Comparison of ENCODE assay signal across 24 cellular contexts in the genomic region with DNA sequence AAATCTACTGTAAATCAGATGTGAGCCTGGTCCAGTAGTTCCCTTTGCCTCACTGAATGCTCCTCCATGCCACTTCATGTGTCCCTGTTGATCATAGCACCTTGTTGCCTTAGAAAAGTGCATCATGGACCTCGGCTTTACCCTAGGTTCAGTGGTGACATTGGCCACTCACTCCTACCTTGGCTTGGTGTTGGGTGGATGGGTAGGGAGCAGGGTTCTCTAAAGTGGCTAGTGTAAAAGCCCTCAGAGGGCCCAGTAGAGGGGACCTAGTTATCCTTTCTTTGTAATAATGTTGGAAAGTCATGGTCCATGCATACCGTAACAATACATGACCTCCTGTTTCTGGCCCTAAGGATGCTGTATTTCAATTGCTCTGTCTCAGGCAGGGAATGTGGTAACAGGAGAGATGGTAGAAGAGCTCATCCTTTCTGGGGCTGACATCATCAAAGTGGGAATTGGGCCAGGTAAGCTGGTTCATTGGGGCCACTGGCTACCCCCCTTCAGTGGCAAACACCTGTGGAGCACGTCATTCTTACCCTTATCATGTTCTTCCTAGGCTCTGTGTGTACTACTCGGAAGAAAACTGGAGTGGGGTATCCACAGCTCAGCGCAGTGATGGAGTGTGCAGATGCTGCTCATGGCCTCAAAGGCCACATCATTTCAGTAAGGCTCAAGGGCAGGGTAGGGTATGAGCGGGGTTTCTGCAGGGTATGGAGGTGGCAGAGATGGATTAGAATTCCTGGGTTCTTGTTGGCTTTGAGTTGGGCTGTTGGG. TPM values are rescaled to one million over a fixed set of nuclear protein-coding genes. Genes with fewer than 3 reads are reported as not detected.
A peak's percentile ranks its signal among the peaks of the same experiment; 100 is the strongest.
DNase-seq lines count a peak whose midpoint lies in the region; ATAC-seq lines count a peak whose summit lies in the region.
"Had no signal": no experiment of that assay in that cellular context is flagged by ENCODE, and none has a peak within 500 bp of the region (broad histone marks: within the 10 kb centered on the region; RNA-seq: fewer than 3 reads in every experiment).

No MANE protein-coding gene starts in this region.

- H3K4me1 ChIP-seq in naive thymus-derived CD4-positive, alpha-beta T cell (ENCODE audit: control insufficient read depth in 2 of 2, insufficient read depth in 2 of 2, low read length in 2 of 2) = peaks cover 25 to 49% of the 10 kb centered on the region in 2 donors

- no peaks in the 10 kb centered on the region for H3K9me3 ChIP-seq in naive thymus-derived CD4-positive, alpha-beta T cell (ENCODE audit: control insufficient read depth in 2 of 3, low read length in 3 of 3)
- H3K9me3 ChIP-seq: heart left ventricle, thoracic aorta, vagina had no signal

- H3K27me3 Mint-ChIP-seq in stimulated activated naive CD8-positive, alpha-beta T cell treated with anti-CD3 and anti-CD28 coated beads, Interleukin-15, Interleukin-2, amounts not matched to agents 100 ng/mL and 50 ng/mL, for 24 hours = no peaks in the 10 kb centered on the region
- H3K27me3 Mint-ChIP-seq in stimulated activated naive CD8-positive, alpha-beta T cell treated with anti-CD3 and anti-CD28 coated beads, Interleukin-15, amount 100 ng/mL, for 72 hours = no peaks in the 10 kb centered on the region
- no peaks in the 10 kb centered on the region for H3K27me3 Mint-ChIP-seq in activated T-helper 17 cell treated with anti-CD3 and anti-CD28 coated beads, Interleukin-2, amount 50 U/mL, for 72 hours
- no peaks in the 10 kb centered on the region for H3K27me3 Mint-ChIP-seq in naive thymus-derived CD4-positive, alpha-beta T cell
- H3K27me3 Mint-ChIP-seq: progenitor cell of endocrine pancreas had no signal

- H3K36me3 Mint-ChIP-seq in stimulated activated naive CD8-positive, alpha-beta T cell treated with anti-CD3 and anti-CD28 coated beads, Interleukin-15, Interleukin-2, amounts not matched to agents 100 ng/mL and 50 ng/mL, for 24 hours (ENCODE audit: low read depth) = peaks cover 71% of the 10 kb centered on the region
- peaks cover 88% of the 10 kb centered on the region for H3K36me3 Mint-ChIP-seq in activated T-helper 17 cell treated with anti-CD3 and anti-CD28 coated beads, Interleukin-2, amount 50 U/mL, for 72 hours (ENCODE audit: low read depth)
- H3K36me3 Mint-ChIP-seq in naive thymus-derived CD4-positive, alpha-beta T cell = peaks cover 11 to 46% (median 37%) of the 10 kb centered on the region in 5 donors

- no peak overlapping the region for H3K4me3 Mint-ChIP-seq in stimulated activated naive CD8-positive, alpha-beta T cell treated with anti-CD3 and anti-CD28 coated beads, Interleukin-15, Interleukin-2, amounts not matched to agents 100 ng/mL and 50 ng/mL, for 24 hours
- H3K4me3 Mint-ChIP-seq in stimulated activated naive CD8-positive, alpha-beta T cell treated with anti-CD3 and anti-CD28 coated beads, Interleukin-15, amount 100 ng/mL, for 72 hours = no peak overlapping the region
- H3K4me3 Mint-ChIP-seq in activated T-helper 17 cell treated with anti-CD3 and anti-CD28 coated beads, Interleukin-2, amount 50 U/mL, for 72 hours = no peak overlapping the region
- H3K4me3 Mint-ChIP-seq in naive thymus-derived CD4-positive, alpha-beta T cell = peak overlapping the region in 1 of 10 donors; percentile 31
- H3K4me3 Mint-ChIP-seq: mesothelial cell of epicardium had no signal

- H3K27me3 ChIP-seq in naive thymus-derived CD4-positive, alpha-beta T cell (ENCODE audit: control insufficient read depth in 2 of 2, insufficient read depth in 2 of 2, low read length in 2 of 2) = no peaks in the 10 kb centered on the region
- H3K27me3 ChIP-seq: heart left ventricle, vagina had no signal

- H3K27ac Mint-ChIP-seq in stimulated activated naive CD8-positive, alpha-beta T cell treated with anti-CD3 and anti-CD28 coated beads, Interleukin-15, Interleukin-2, amounts not matched to agents 100 ng/mL and 50 ng/mL, for 24 hours = peak overlapping the region; percentile 18
- H3K27ac Mint-ChIP-seq in stimulated activated naive CD8-positive, alpha-beta T cell treated with anti-CD3 and anti-CD28 coated beads, Interleukin-15, amount 100 ng/mL, for 72 hours = peak overlapping the region in 1 of 2 donors; percentile 22
- H3K27ac Mint-ChIP-seq in activated T-helper 17 cell treated with anti-CD3 and anti-CD28 coated beads, Interleukin-2, amount 50 U/mL, for 72 hours = peak overlapping the region; percentile 61
- peak overlapping the region in 7 of 9 donors; percentile 23 to 79 (median 58) for H3K27ac Mint-ChIP-seq in naive thymus-derived CD4-positive, alpha-beta T cell
- H3K27ac Mint-ChIP-seq: mesothelial cell of epicardium had no signal

- peaks cover 20 to 64% (median 26%) of the 10 kb centered on the region in 3 experiments for H3K36me3 ChIP-seq in naive thymus-derived CD4-positive, alpha-beta T cell (ENCODE audit: control insufficient read depth in 2 of 3, insufficient read depth in 3 of 3, low read length in 3 of 3)

- H3K9me3 Mint-ChIP-seq in stimulated activated naive CD8-positive, alpha-beta T cell treated with anti-CD3 and anti-CD28 coated beads, Interleukin-15, Interleukin-2, amounts not matched to agents 100 ng/mL and 50 ng/mL, for 24 hours = no peaks in the 10 kb centered on the region
- H3K9me3 Mint-ChIP-seq in stimulated activated naive CD8-positive, alpha-beta T cell treated with anti-CD3 and anti-CD28 coated beads, Interleukin-15, amount 100 ng/mL, for 72 hours = no peaks in the 10 kb centered on the region
- H3K9me3 Mint-ChIP-seq in activated T-helper 17 cell treated with anti-CD3 and anti-CD28 coated beads, Interleukin-2, amount 50 U/mL, for 72 hours = no peaks in the 10 kb centered on the region
- H3K9me3 Mint-ChIP-seq in naive thymus-derived CD4-positive, alpha-beta T cell = no peaks in the 10 kb centered on the region
- H3K9me3 Mint-ChIP-seq: mesothelial cell of epicardium had no signal

- peaks cover 87% of the 10 kb centered on the region for H3K4me1 Mint-ChIP-seq in stimulated activated naive CD8-positive, alpha-beta T cell treated with anti-CD3 and anti-CD28 coated beads, Interleukin-15, Interleukin-2, amounts not matched to agents 100 ng/mL and 50 ng/mL, for 24 hours (ENCODE audit: low read depth)
- peaks cover 79% of the 10 kb centered on the region for H3K4me1 Mint-ChIP-seq in stimulated activated naive CD8-positive, alpha-beta T cell treated with anti-CD3 and anti-CD28 coated beads, Interleukin-15, amount 100 ng/mL, for 72 hours
- peaks cover 59% of the 10 kb centered on the region for H3K4me1 Mint-ChIP-seq in activated T-helper 17 cell treated with anti-CD3 and anti-CD28 coated beads, Interleukin-2, amount 50 U/mL, for 72 hours
- H3K4me1 Mint-ChIP-seq in naive thymus-derived CD4-positive, alpha-beta T cell = peaks cover 56 to 96% (median 88%) of the 10 kb centered on the region in 7 donors

- no peak for DNase-seq in stimulated activated naive CD8-positive, alpha-beta T cell treated with anti-CD3 and anti-CD28 coated beads, Interleukin-15, amount 100 ng/mL, for 72 hours
- peak in 1 of 9 donors; percentile 11 for DNase-seq in naive thymus-derived CD4-positive, alpha-beta T cell
- no peak for DNase-seq in HuH-7.5 (ENCODE audit: low spot score)
- DNase-seq in NCI-H226 = no peak
- DNase-seq: activated CD4-positive, alpha-beta T cell treated with anti-CD3 and anti-CD28 coated beads, Interleukin-2, amount 50 U/mL, for 1 hour; activated CD8-positive, alpha-beta memory T cell treated with anti-CD3 and anti-CD28 coated beads, Interleukin-2, amount 50 U/mL, for 48 hours; activated effector memory CD4-positive, alpha-beta T cell treated with anti-CD3 and anti-CD28 coated beads, Interleukin-2, amount 50 U/mL, for 16 hours; anterior cingulate cortex; caudate nucleus; dermis blood vessel endothelial cell; heart left ventricle; NCI-H1092; NCI-H2029; NCI-H345; NCI-H82; SHP77 had no signal

- no peak for ATAC-seq in stimulated activated naive CD8-positive, alpha-beta T cell treated with anti-CD3 and anti-CD28 coated beads, Interleukin-15, amount 100 ng/mL, for 72 hours
- no peak for ATAC-seq in activated T-helper 17 cell treated with anti-CD3 and anti-CD28 coated beads, Interleukin-2, amount 50 U/mL, for 72 hours (replicated peaks)
- no peak for ATAC-seq in naive thymus-derived CD4-positive, alpha-beta T cell
- no peak for ATAC-seq in HG02840 (IDR thresholded peaks at IDR 0.05; ENCODE audit: low FRiP score, unreplicated experiment)
- ATAC-seq: heart left ventricle, left colon had no signal

- no peak overlapping the region for H3K27ac ChIP-seq in naive thymus-derived CD4-positive, alpha-beta T cell (ENCODE audit: low read depth, low read length)
- H3K27ac ChIP-seq: heart left ventricle, thoracic aorta, vagina had no signal

- H3K4me3 ChIP-seq in naive thymus-derived CD4-positive, alpha-beta T cell (ENCODE audit: low read length) = no peak overlapping the region
- H3K4me3 ChIP-seq: heart left ventricle, thoracic aorta, vagina had no signal

- CTCF ChIA-PET in naive thymus-derived CD4-positive, alpha-beta T cell (lab: Charles Lee) = interaction anchor here (1.1 kb wide), 1 partner anchor 59 kb away, joined by 3 read pairs; no protein-coding TSS in a partner anchor

- POLR2A ChIA-PET in naive thymus-derived CD4-positive, alpha-beta T cell (lab: Charles Lee) = interaction anchor here (0.8 to 7.2 kb wide), 3 partner anchors 9 to 41 kb away, joined by 3 to 117 read pairs (median 5); partner anchors contain the start of genes CHMP4A and MDP1

- intact Hi-C loops in naive thymus-derived CD4-positive, alpha-beta T cell (cut with micrococcal nuclease) = no loop called here

RNA-seq across cellular contexts. Expression of gene GMPR2, which starts 4.1 kb away (rescaled TPM):
- 10 to 100 TPM; 73.2 to 85.0 TPM for total RNA-seq in activated T-helper 17 cell treated with anti-CD3 and anti-CD28 coated beads, Interleukin-2, amount 50 U/mL, for 72 hours
- 10 to 100 TPM; 38.2 to 91.6 (median 69.5) TPM for total RNA-seq in naive thymus-derived CD4-positive, alpha-beta T cell
- 100 to 1,000 TPM in 1 of 2 donors, 10 to 100 TPM in 1; 99.9 to 107 TPM for polyA plus RNA-seq in naive thymus-derived CD4-positive, alpha-beta T cell

RNA-seq across cellular contexts. Expression of gene NEDD8, which starts 4.7 kb away (rescaled TPM):
- total RNA-seq in activated T-helper 17 cell treated with anti-CD3 and anti-CD28 coated beads, Interleukin-2, amount 50 U/mL, for 72 hours = 100 to 1,000 TPM; 128 to 243 TPM
- 100 to 1,000 TPM in 3 of 5 experiments, 10 to 100 TPM in 2; 73.5 to 175 (median 106) TPM for total RNA-seq in naive thymus-derived CD4-positive, alpha-beta T cell
- 100 to 1,000 TPM; 254 to 340 TPM for polyA plus RNA-seq in naive thymus-derived CD4-positive, alpha-beta T cell

RNA-seq across cellular contexts. Expression of gene TINF2, which starts 5.5 kb away (rescaled TPM):
- total RNA-seq in activated T-helper 17 cell treated with anti-CD3 and anti-CD28 coated beads, Interleukin-2, amount 50 U/mL, for 72 hours = 10 to 100 TPM; 61.4 to 76.4 TPM
- 100 to 1,000 TPM; 133 to 150 (median 139) TPM for total RNA-seq in naive thymus-derived CD4-positive, alpha-beta T cell
- polyA plus RNA-seq in naive thymus-derived CD4-positive, alpha-beta T cell = 100 to 1,000 TPM; 143 to 186 TPM

RNA-seq across cellular contexts. Expression of gene MDP1, which starts 21.0 kb away (rescaled TPM):
- 1 to 10 TPM; 4.0 to 7.1 TPM for total RNA-seq in activated T-helper 17 cell treated with anti-CD3 and anti-CD28 coated beads, Interleukin-2, amount 50 U/mL, for 72 hours
- 10 to 100 TPM in 3 of 5 experiments, 1 to 10 TPM in 2; 5.5 to 18.5 (median 14.2) TPM for total RNA-seq in naive thymus-derived CD4-positive, alpha-beta T cell
- polyA plus RNA-seq in naive thymus-derived CD4-positive, alpha-beta T cell = 10 to 100 TPM; 33.1 to 36.4 TPM

RNA-seq across cellular contexts. Expression of gene CHMP4A, which starts 23.6 kb away (rescaled TPM):
- total RNA-seq in activated T-helper 17 cell treated with anti-CD3 and anti-CD28 coated beads, Interleukin-2, amount 50 U/mL, for 72 hours = 10 to 100 TPM; 62.8 to 69.8 TPM
- 100 to 1,000 TPM in 1 of 5 experiments, 10 to 100 TPM in 4; 79.1 to 101 (median 85.7) TPM for total RNA-seq in naive thymus-derived CD4-positive, alpha-beta T cell
- 100 to 1,000 TPM; 121 to 140 TPM for polyA plus RNA-seq in naive thymus-derived CD4-positive, alpha-beta T cell
